ENCODE assay signal across 8 cellular contexts in the genomic region with DNA sequence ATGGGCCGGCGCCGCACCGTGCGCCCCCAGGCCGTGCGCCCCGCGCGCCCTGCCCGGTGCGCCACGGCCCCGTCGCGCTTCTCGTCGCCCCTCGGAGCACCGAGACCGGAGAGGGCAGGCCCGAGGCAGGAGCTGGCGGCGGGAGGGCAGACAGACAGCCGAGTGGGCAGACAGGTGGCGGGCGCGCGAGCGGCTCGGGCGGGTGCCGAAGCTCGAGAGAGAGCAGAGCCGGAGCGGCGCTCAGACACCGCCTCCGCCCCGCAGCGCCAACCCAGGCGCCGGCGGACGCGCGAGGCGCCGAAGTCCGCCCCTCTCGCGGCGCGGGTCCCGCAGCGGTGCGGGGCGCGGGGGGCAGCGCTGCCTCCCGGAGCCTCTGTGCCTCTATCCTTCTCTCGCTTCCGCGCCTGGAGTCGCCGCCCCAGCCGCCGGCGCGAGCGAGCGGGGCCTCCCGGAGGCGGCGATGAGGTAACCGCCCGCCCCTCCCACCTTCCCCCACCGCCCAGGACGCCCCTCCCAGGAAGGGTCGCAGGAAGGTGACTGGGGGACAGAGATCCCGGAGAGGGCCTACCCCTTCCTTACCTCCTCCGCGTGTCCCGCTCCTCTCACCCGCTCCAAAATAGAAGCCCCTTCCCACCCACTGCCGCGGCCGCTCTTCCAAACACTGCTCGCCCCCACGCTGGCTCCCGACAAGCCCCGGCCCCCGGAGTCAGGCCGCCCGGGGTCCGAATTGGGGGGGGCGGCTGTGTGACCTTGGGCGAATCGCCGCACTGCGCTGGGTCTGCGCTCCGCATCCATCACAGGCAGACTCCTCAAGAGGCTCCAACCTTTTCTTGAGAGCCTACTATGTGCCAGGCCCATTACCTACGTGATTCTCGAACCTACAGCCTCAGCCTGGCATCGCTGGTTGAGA. TPM values are rescaled to one million over a fixed set of nuclear protein-coding genes. Genes with fewer than 3 reads are reported as not detected.
DNase-seq lines count a peak whose midpoint lies in the region; ATAC-seq and TF ChIP-seq lines count a peak whose summit lies in the region.

A gene with protein sequence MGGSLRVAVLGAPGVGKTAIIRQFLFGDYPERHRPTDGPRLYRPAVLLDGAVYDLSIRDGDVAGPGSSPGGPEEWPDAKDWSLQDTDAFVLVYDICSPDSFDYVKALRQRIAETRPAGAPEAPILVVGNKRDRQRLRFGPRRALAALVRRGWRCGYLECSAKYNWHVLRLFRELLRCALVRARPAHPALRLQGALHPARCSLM (minus strand): TSS at position 412 of the 910 bp plus-strand sequence. CDS start 451 bp downstream, outside the sequence.

- H3K4me3 Mint-ChIP-seq in CD8-positive, alpha-beta T cell, result peak within 1 kb of the TSS; percentile 17
- H3K4me3 Mint-ChIP-seq in dendritic cell treated with granulocyte-macrophage colony-stimulating factor and Interleukin-4, amounts not matched to agents 40 ng/mL and 50 ng/mL, for 4 days, result peak within 1 kb of the TSS; percentile 64
- peak within 1 kb of the TSS; percentile 48 for H3K4me3 Mint-ChIP-seq in neural crest cell

- CTCF ChIA-PET in CD8-positive, alpha-beta T cell (lab: Charles Lee), result no interaction called here

- peaks cover 17% of the 10 kb centered on the region for H3K27me3 ChIP-seq in CD8-positive, alpha-beta T cell (ENCODE audit: insufficient read depth, low read length)

- POLR2A ChIA-PET in CD8-positive, alpha-beta T cell (lab: Charles Lee), result no interaction called here

- no peak for TF ChIP-seq CTCF in CD8-positive, alpha-beta T cell (IDR thresholded peaks at IDR 0.05)
- TF ChIP-seq CTCF in neural crest cell (conservative IDR thresholded peaks at IDR 0.05), result no peak

- intact Hi-C loops in CD8-positive, alpha-beta T cell (cut with DNase I, micrococcal nuclease), result no loop called here
- intact Hi-C loops in dendritic cell treated with granulocyte-macrophage colony-stimulating factor and Interleukin-4, amounts not matched to agents 40 ng/mL and 50 ng/mL, for 4 days (cut with micrococcal nuclease), result no loop called here

- H3K9me3 ChIP-seq in CD8-positive, alpha-beta T cell (ENCODE audit: low read length), result no peaks in the 10 kb centered on the region

- no peak for ATAC-seq in CD8-positive, alpha-beta T cell

- no peaks in the 10 kb centered on the region for H3K9me3 Mint-ChIP-seq in CD8-positive, alpha-beta T cell
- H3K9me3 Mint-ChIP-seq in dendritic cell treated with granulocyte-macrophage colony-stimulating factor and Interleukin-4, amounts not matched to agents 40 ng/mL and 50 ng/mL, for 4 days, result no peaks in the 10 kb centered on the region
- no peaks in the 10 kb centered on the region for H3K9me3 Mint-ChIP-seq in neural crest cell

- H3K27ac ChIP-seq in CD8-positive, alpha-beta T cell (ENCODE audit: low read depth, low read length), result no peak within 1 kb of the TSS

- H3K4me1 ChIP-seq in CD8-positive, alpha-beta T cell (ENCODE audit: insufficient read depth, low read length), result peaks cover 13% of the 10 kb centered on the region

- no peak for DNase-seq in CD8-positive, alpha-beta T cell
- DNase-seq in HuH-7.5 (ENCODE audit: low spot score) (peak; percentile 91), neural crest cell (ENCODE audit: low read depth, low spot score) (no peak), NCI-H524 treated with DMSO at 0.1 percent for 48 hours (lab: John Stamatoyannopoulos, UW) (no peak), SW 1271 (lab: John Stamatoyannopoulos, UW) (no peak), H4 (ENCODE audit: low spot score) (no peak)
- no peak for DNase-seq in stimulated activated CD4-positive, alpha-beta T cell treated with anti-CD3 and anti-CD28 coated beads, Interleukin-12 subunit alpha, Interleukin-12 subunit beta, amount 100 ng/mL, for 4 hours

- H3K4me3 ChIP-seq in CD8-positive, alpha-beta T cell (ENCODE audit: low read depth, low read length), result no peak within 1 kb of the TSS

- H3K36me3 ChIP-seq in CD8-positive, alpha-beta T cell (ENCODE audit: insufficient read depth, low read length), result no peaks in the 10 kb centered on the region

- H3K4me1 Mint-ChIP-seq in CD8-positive, alpha-beta T cell (ENCODE audit: low read depth), result peaks cover 17% of the 10 kb centered on the region
- H3K4me1 Mint-ChIP-seq in dendritic cell treated with granulocyte-macrophage colony-stimulating factor and Interleukin-4, amounts not matched to agents 40 ng/mL and 50 ng/mL, for 4 days (ENCODE audit: low read depth), result peaks cover 57% of the 10 kb centered on the region
- peaks cover 17% of the 10 kb centered on the region for H3K4me1 Mint-ChIP-seq in neural crest cell

- H3K27me3 Mint-ChIP-seq in CD8-positive, alpha-beta T cell (ENCODE audit: low read depth), result peaks cover 34% of the 10 kb centered on the region
- peaks cover 54% of the 10 kb centered on the region for H3K27me3 Mint-ChIP-seq in dendritic cell treated with granulocyte-macrophage colony-stimulating factor and Interleukin-4, amounts not matched to agents 40 ng/mL and 50 ng/mL, for 4 days
- peaks cover 54% of the 10 kb centered on the region for H3K27me3 Mint-ChIP-seq in neural crest cell (ENCODE audit: low read depth)

- no peak within 1 kb of the TSS for H3K27ac Mint-ChIP-seq in CD8-positive, alpha-beta T cell
- H3K27ac Mint-ChIP-seq in dendritic cell treated with granulocyte-macrophage colony-stimulating factor and Interleukin-4, amounts not matched to agents 40 ng/mL and 50 ng/mL, for 4 days, result peak within 1 kb of the TSS; percentile 82
- H3K27ac Mint-ChIP-seq in neural crest cell (ENCODE audit: unreplicated experiment), result no peak within 1 kb of the TSS

- H3K36me3 Mint-ChIP-seq in CD8-positive, alpha-beta T cell, result no peaks in the 10 kb centered on the region
- H3K36me3 Mint-ChIP-seq in dendritic cell treated with granulocyte-macrophage colony-stimulating factor and Interleukin-4, amounts not matched to agents 40 ng/mL and 50 ng/mL, for 4 days (ENCODE audit: low read depth), result peaks cover 75% of the 10 kb centered on the region
- H3K36me3 Mint-ChIP-seq in neural crest cell (ENCODE audit: low read depth), result no peaks in the 10 kb centered on the region

RNA-seq across cellular contexts. Expression of the gene that starts here (rescaled TPM):
- under 1 TPM; 0.44 to 0.49 TPM for total RNA-seq in CD8-positive, alpha-beta T cell
- 0.27 and 0.63 TPM in 2 replicates for total RNA-seq in neural crest cell
- not detected in 2 replicates for total RNA-seq in H4 (2014; rRNA removed; shearing (Covaris generic))
